In genomic region chr9:79570449-79571308, GRCh38 we compare ENCODE assay signal across 8 cellular contexts. TPM values are rescaled to one million over a fixed set of nuclear protein-coding genes. Genes with fewer than 3 reads are reported as not detected.
A peak's percentile ranks its signal among the peaks of the same experiment; 100 is the strongest.
DNase-seq lines count a peak whose midpoint lies in the region; ATAC-seq, FAIRE-seq and TF ChIP-seq lines count a peak whose summit lies in the region.

No MANE protein-coding gene starts in this region.

- peak overlapping the region; percentile 54 for H3K27ac Mint-ChIP-seq in activated T-helper 17 cell treated with anti-CD3 and anti-CD28 coated beads, Interleukin-2, amount 50 U/mL, for 72 hours

- no peaks in the 10 kb centered on the region for H3K27me3 Mint-ChIP-seq in activated T-helper 17 cell treated with anti-CD3 and anti-CD28 coated beads, Interleukin-2, amount 50 U/mL, for 72 hours

- H3K27ac ChIP-seq in foreskin keratinocyte, result peak overlapping the region; percentile 44

- H3K4me1 ChIP-seq in foreskin keratinocyte, result peaks cover 8% of the 10 kb centered on the region

- no peak overlapping the region for H3K4me3 Mint-ChIP-seq in activated T-helper 17 cell treated with anti-CD3 and anti-CD28 coated beads, Interleukin-2, amount 50 U/mL, for 72 hours

- H3K36me3 Mint-ChIP-seq in activated T-helper 17 cell treated with anti-CD3 and anti-CD28 coated beads, Interleukin-2, amount 50 U/mL, for 72 hours (ENCODE audit: low read depth), result peaks cover 11% of the 10 kb centered on the region

- TF ChIP-seq POLR2A in GM12892 (IDR thresholded peaks at IDR 0.05; ENCODE audit: low read depth, low read length), result no peak

- no peaks in the 10 kb centered on the region for H3K27me3 ChIP-seq in foreskin keratinocyte

- DNase-seq in GM12892 (ENCODE audit: insufficient read length) (peak; percentile 16), NCI-H2171 treated with DMSO at 0.1 percent for 48 hours (lab: John Stamatoyannopoulos, UW) (peak; percentile 78), foreskin keratinocyte (peak in 1 of 2 donors; percentile 13), nucleus accumbens (lab: John Stamatoyannopoulos, UW) (peak in 37 of 56 donors; percentile 15 to 82 (median 58)), urothelium cell line (ENCODE audit: low spot score) (no peak)

- no peak for TF ChIP-seq CTCF in foreskin keratinocyte (conservative IDR thresholded peaks at IDR 0.05)

- H3K4me1 Mint-ChIP-seq in activated T-helper 17 cell treated with anti-CD3 and anti-CD28 coated beads, Interleukin-2, amount 50 U/mL, for 72 hours, result peaks cover 12% of the 10 kb centered on the region

- FAIRE-seq in GM12892 (lab: Jason Lieb, UNC) (no peak), urothelium cell line (lab: Jason Lieb, UNC) (no peak)

- no peak for ATAC-seq in activated T-helper 17 cell treated with anti-CD3 and anti-CD28 coated beads, Interleukin-2, amount 50 U/mL, for 72 hours (replicated peaks)
- ATAC-seq in foreskin keratinocyte, result peak; percentile 0
- ATAC-seq in GM18873 (IDR thresholded peaks at IDR 0.05; ENCODE audit: low FRiP score, unreplicated experiment), result no peak
- no peak for ATAC-seq in HG03571 (IDR thresholded peaks at IDR 0.05; ENCODE audit: unreplicated experiment)

- no peaks in the 10 kb centered on the region for H3K9me3 Mint-ChIP-seq in activated T-helper 17 cell treated with anti-CD3 and anti-CD28 coated beads, Interleukin-2, amount 50 U/mL, for 72 hours

RNA-seq across cellular contexts. Expression of gene TLE4, which starts 1.1 kb away (rescaled TPM):
- polyA plus RNA-seq in GM12892 (2012; ENCODE audit: missing spikeins), result 1.2 TPM
- 10 to 100 TPM; 17.4 to 19.3 TPM for total RNA-seq in activated T-helper 17 cell treated with anti-CD3 and anti-CD28 coated beads, Interleukin-2, amount 50 U/mL, for 72 hours
- 14.0 and 15.1 TPM in 2 replicates for total RNA-seq in foreskin keratinocyte
- 3.2 and 4.0 TPM in 2 replicates for polyA plus RNA-seq in foreskin keratinocyte
